8 cellular contexts compared by ENCODE assay signal in the genomic region with DNA sequence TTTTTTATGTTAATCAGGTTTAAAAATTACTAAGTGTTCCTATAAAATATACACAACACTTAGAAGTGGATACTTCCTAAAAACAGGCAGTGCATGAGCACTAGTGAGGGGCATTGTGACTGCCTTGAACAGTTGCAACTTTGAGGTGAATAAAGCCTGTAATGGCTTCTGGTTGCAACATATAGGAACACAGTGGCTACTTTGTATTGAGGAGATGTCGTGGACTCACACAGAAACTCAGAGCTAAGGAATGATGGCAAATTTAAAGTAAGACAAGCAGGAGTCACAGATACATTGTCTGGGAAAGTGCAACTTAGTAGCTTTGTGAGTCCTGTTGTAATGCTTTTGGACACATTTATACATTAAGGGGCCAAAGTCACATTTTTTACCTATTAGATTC. TPM values are rescaled to one million over a fixed set of nuclear protein-coding genes. Genes with fewer than 3 reads are reported as not detected.
DNase-seq lines count a peak whose midpoint lies in the region; ATAC-seq, FAIRE-seq and TF ChIP-seq lines count a peak whose summit lies in the region.

No MANE protein-coding gene starts in this region.

- TF ChIP-seq EP300 in A549 (IDR thresholded peaks at IDR 0.05) = no peak

- peaks cover 19% of the 10 kb centered on the region for H3K36me3 Mint-ChIP-seq in astrocyte (ENCODE audit: low read depth, unreplicated experiment)

- H3K9me3 ChIP-seq in A549 (no peaks in the 10 kb centered on the region), astrocyte (ENCODE audit: insufficient read depth, low read depth, low read length) (no peaks in the 10 kb centered on the region), mononuclear cell (ENCODE audit: low read depth, low read length) (no peaks in the 10 kb centered on the region)

- CTCF ChIA-PET in A549 (lab: Yijun Ruan, JAX) = interaction anchor here (0.6 to 1.8 kb wide), 2 partner anchors 94 to 97 kb away, joined by 4 to 5 read pairs; no protein-coding TSS in a partner anchor

- 17% methylated on average over 1 of the region's 1 CpG for WGBS in A549 (ENCODE audit: missing lambda C conversion rate)

- H3K27ac Mint-ChIP-seq in astrocyte (ENCODE audit: unreplicated experiment) = peak overlapping the region; percentile 90

- FAIRE-seq in A549 (lab: Jason Lieb, UNC) (no peak), astrocyte (lab: Jason Lieb, UNC) (no peak), urothelium cell line (lab: Jason Lieb, UNC) (no peak)

- peaks cover 3% of the 10 kb centered on the region for H3K36me3 ChIP-seq in astrocyte (ENCODE audit: insufficient read depth, low read length)

- H3K9ac ChIP-seq in astrocyte (ENCODE audit: low read length) = peak overlapping the region; percentile 90

- TF ChIP-seq CTCF in A549 (IDR thresholded peaks at IDR 0.05) (no peak), HFF-Myc (IDR thresholded peaks at IDR 0.05; ENCODE audit: low read depth, low read length, missing control alignments) (no peak), astrocyte (IDR thresholded peaks at IDR 0.05; ENCODE audit: insufficient read depth, low read depth, low read length) (no peak)

- H3K4me1 ChIP-seq in A549 = no peaks in the 10 kb centered on the region
- peaks cover 7% of the 10 kb centered on the region for H3K4me1 ChIP-seq in astrocyte (ENCODE audit: insufficient read depth, low read length)
- H3K4me1 ChIP-seq in mononuclear cell (ENCODE audit: insufficient read depth, low read length) = peaks cover 49% of the 10 kb centered on the region

- peak overlapping the region; percentile 76 for H2AFZ ChIP-seq in astrocyte (ENCODE audit: low read depth, low read length)

- H3K27ac ChIP-seq in A549 (peak overlapping the region in 1 of 2 experiments; percentile 94; a peak in 3 of 6 replicates), astrocyte (ENCODE audit: low read depth, low read length) (peak overlapping the region; percentile 82)

- H3K4me3 Mint-ChIP-seq in astrocyte (ENCODE audit: unreplicated experiment) = peak overlapping the region; percentile 89

- TF ChIP-seq RAD21 in A549 (conservative IDR thresholded peaks at IDR 0.05 in 1 of 2, IDR thresholded peaks at IDR 0.05 in 1 of 2) = no peak

- peak overlapping the region; percentile 75; the same call in 2 of the 3 replicates for H3K4me3 ChIP-seq in A549
- peak overlapping the region; percentile 70; the same call in 1 of the 2 replicates for H3K4me3 ChIP-seq in HFF-Myc (replicated peaks; ENCODE audit: low read depth, low read length)
- H3K4me3 ChIP-seq in astrocyte (ENCODE audit: insufficient read depth, low read depth, low read length) = peak overlapping the region; percentile 64
- H3K4me3 ChIP-seq in mononuclear cell (ENCODE audit: low read length) = peak overlapping the region; percentile 87

- H3K27me3 Mint-ChIP-seq in astrocyte (ENCODE audit: low read depth, unreplicated experiment) = peaks cover 3% of the 10 kb centered on the region

- no peaks in the 10 kb centered on the region for H3K9me3 Mint-ChIP-seq in astrocyte (ENCODE audit: unreplicated experiment)

- peaks cover 10% of the 10 kb centered on the region for H4K20me1 ChIP-seq in astrocyte (ENCODE audit: insufficient read depth, low read length)

- TF ChIP-seq POLR2A in A549 (IDR thresholded peaks at IDR 0.05; ENCODE audit: low read length) = no peak

- POLR2A ChIA-PET in A549 (lab: Yijun Ruan, JAX) = interaction anchor here (0.8 to 1.0 kb wide), 2 partner anchors 23 to 55 kb away, joined by 5 read pairs; no protein-coding TSS in a partner anchor

- H3K4me1 Mint-ChIP-seq in astrocyte (ENCODE audit: low read depth, unreplicated experiment) = peaks cover 4% of the 10 kb centered on the region

- 0 out of 6 replicates have a peak, but pooled peaks have one; percentile 2 to 14 for ATAC-seq in A549
- no peak for ATAC-seq in HG02884 (IDR thresholded peaks at IDR 0.05; ENCODE audit: unreplicated experiment)

- H3K4me2 ChIP-seq in A549 = peak overlapping the region; percentile 72
- H3K4me2 ChIP-seq in astrocyte (ENCODE audit: low read length) = peak overlapping the region; percentile 92

- peaks cover 11% of the 10 kb centered on the region for H3K79me2 ChIP-seq in astrocyte (ENCODE audit: insufficient read depth, low read length)

- no peaks in the 10 kb centered on the region for H3K27me3 ChIP-seq in astrocyte (ENCODE audit: insufficient read depth, low read length)
- H3K27me3 ChIP-seq in mononuclear cell (ENCODE audit: insufficient read depth, low read length) = no peaks in the 10 kb centered on the region

- DNase-seq in A549 (ENCODE audit: low read depth in 1 of 2, low spot score in 1 of 2) (no peak), HFF-Myc (ENCODE audit: extremely low read depth, low read depth) (no peak), astrocyte (ENCODE audit: low read depth) (no peak), NCI-H2171 (lab: John Stamatoyannopoulos, UW) (no peak), NCI-H2171 treated with DMSO at 0.1 percent for 48 hours (lab: John Stamatoyannopoulos, UW) (no peak), urothelium cell line (ENCODE audit: low spot score) (no peak)

TF ChIP-seq in A549, 52 proteins besides CTCF, POLR2A, EP300 and RAD21:
- TF ChIP-seq HOXB5 (CRISPR knock-in tag; IDR thresholded peaks at IDR 0.05) = no peak
- TF ChIP-seq ZNF302 (CRISPR knock-in tag; IDR thresholded peaks at IDR 0.05) = no peak
- TF ChIP-seq, protein P1, sequence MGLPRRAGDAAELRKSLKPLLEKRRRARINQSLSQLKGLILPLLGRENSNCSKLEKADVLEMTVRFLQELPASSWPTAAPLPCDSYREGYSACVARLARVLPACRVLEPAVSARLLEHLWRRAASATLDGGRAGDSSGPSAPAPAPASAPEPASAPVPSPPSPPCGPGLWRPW (IDR thresholded peaks at IDR 0.05) = no peak
- TF ChIP-seq, protein P2, sequence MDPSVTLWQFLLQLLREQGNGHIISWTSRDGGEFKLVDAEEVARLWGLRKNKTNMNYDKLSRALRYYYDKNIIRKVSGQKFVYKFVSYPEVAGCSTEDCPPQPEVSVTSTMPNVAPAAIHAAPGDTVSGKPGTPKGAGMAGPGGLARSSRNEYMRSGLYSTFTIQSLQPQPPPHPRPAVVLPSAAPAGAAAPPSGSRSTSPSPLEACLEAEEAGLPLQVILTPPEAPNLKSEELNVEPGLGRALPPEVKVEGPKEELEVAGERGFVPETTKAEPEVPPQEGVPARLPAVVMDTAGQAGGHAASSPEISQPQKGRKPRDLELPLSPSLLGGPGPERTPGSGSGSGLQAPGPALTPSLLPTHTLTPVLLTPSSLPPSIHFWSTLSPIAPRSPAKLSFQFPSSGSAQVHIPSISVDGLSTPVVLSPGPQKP (IDR thresholded peaks at IDR 0.05; ENCODE audit: low read depth, low read length) = no peak
- TF ChIP-seq MAZ (IDR thresholded peaks at IDR 0.05; ENCODE audit: borderline replicate concordance, low read depth, low read length) = no peak
- no peak for TF ChIP-seq TFCP2L1 (CRISPR knock-in tag; IDR thresholded peaks at IDR 0.05)
- no peak for TF ChIP-seq MYC (IDR thresholded peaks at IDR 0.05; ENCODE audit: borderline replicate concordance, low read length)
- no peak for TF ChIP-seq NPAS2 (CRISPR knock-in tag; IDR thresholded peaks at IDR 0.05; ENCODE audit: borderline replicate concordance)
- TF ChIP-seq HEYL (CRISPR knock-in tag; IDR thresholded peaks at IDR 0.05) = no peak
- no peak for TF ChIP-seq HOXA7 (CRISPR knock-in tag; IDR thresholded peaks at IDR 0.05)
- TF ChIP-seq NFE2L2 (conservative IDR thresholded peaks at IDR 0.05; ENCODE audit: low read length) = no peak
- TF ChIP-seq RARB (CRISPR knock-in tag; IDR thresholded peaks at IDR 0.05) = no peak
- TF ChIP-seq, protein P3, sequence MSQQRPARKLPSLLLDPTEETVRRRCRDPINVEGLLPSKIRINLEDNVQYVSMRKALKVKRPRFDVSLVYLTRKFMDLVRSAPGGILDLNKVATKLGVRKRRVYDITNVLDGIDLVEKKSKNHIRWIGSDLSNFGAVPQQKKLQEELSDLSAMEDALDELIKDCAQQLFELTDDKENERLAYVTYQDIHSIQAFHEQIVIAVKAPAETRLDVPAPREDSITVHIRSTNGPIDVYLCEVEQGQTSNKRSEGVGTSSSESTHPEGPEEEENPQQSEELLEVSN (IDR thresholded peaks at IDR 0.05; ENCODE audit: borderline replicate concordance, low read depth) = no peak
- no peak for TF ChIP-seq CHD2 (IDR thresholded peaks at IDR 0.05; ENCODE audit: low read length, partially characterized antibody)
- TF ChIP-seq KDM5A (IDR thresholded peaks at IDR 0.05) = no peak
- TF ChIP-seq, protein P4, sequence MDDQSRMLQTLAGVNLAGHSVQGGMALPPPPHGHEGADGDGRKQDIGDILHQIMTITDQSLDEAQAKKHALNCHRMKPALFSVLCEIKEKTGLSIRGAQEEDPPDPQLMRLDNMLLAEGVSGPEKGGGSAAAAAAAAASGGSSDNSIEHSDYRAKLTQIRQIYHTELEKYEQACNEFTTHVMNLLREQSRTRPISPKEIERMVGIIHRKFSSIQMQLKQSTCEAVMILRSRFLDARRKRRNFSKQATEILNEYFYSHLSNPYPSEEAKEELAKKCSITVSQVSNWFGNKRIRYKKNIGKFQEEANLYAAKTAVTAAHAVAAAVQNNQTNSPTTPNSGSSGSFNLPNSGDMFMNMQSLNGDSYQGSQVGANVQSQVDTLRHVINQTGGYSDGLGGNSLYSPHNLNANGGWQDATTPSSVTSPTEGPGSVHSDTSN (IDR thresholded peaks at IDR 0.05) = no peak
- TF ChIP-seq NR3C1 (IDR thresholded peaks at IDR 0.05) = no peak
- TF ChIP-seq CEBPB (IDR thresholded peaks at IDR 0.05) = no peak
- no peak for TF ChIP-seq HDAC2 (IDR thresholded peaks at IDR 0.05)
- no peak for TF ChIP-seq ZSCAN20 (CRISPR knock-in tag; IDR thresholded peaks at IDR 0.05)

RNA-seq across cellular contexts. Expression of a gene that starts 0.9 kb away (rescaled TPM):
- polyA plus RNA-seq in A549 (2011; rRNA removed) (78.8 and 86.5 TPM in 2 replicates), A549 (2017; fragmentation: RNase III; extraction: RNeasy Plus Mini Kit Qiagen cat#74134 plus additional on column Dnase treatment) (81.8 to 95.0 TPM (median 90.7 TPM) in 3 replicates)
- 93.3 and 97.8 TPM in 2 replicates for polyA plus RNA-seq in A549 (2012; cell fraction: cytosol; rRNA removed)
- polyA plus RNA-seq in A549 (2012; cell fraction: nucleus; rRNA removed) = 206 and 211 TPM in 2 replicates
- 49.3 and 51.5 TPM in 2 replicates for polyA minus RNA-seq in A549 (2011; rRNA and poly(A)+ RNA removed)
- total RNA-seq in astrocyte (327 and 501 TPM in 2 replicates), mononuclear cell (1,869 TPM)
